In genomic region chr12:56104109-56104814, GRCh38 we compare ENCODE assay signal across 1 cellular context.
A peak's percentile ranks its signal among the peaks of the same experiment; 100 is the strongest.
TF ChIP-seq lines count a peak whose summit lies in the region.

Gene PA2G4 (plus strand): TSS chr12:56104559. CDS start chr12:56104738, 179 bp downstream.

TF ChIP-seq in GM12878, 131 proteins besides CTCF, POLR2A, EP300 and RAD21 (continued from another document and continues in another):
- TF ChIP-seq, protein P1, sequence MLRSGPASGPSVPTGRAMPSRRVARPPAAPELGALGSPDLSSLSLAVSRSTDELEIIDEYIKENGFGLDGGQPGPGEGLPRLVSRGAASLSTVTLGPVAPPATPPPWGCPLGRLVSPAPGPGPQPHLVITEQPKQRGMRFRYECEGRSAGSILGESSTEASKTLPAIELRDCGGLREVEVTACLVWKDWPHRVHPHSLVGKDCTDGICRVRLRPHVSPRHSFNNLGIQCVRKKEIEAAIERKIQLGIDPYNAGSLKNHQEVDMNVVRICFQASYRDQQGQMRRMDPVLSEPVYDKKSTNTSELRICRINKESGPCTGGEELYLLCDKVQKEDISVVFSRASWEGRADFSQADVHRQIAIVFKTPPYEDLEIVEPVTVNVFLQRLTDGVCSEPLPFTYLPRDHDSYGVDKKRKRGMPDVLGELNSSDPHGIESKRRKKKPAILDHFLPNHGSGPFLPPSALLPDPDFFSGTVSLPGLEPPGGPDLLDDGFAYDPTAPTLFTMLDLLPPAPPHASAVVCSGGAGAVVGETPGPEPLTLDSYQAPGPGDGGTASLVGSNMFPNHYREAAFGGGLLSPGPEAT (IDR thresholded peaks at IDR 0.05; ENCODE audit: low read depth) = peak; percentile 98
- TF ChIP-seq ZZZ3 (IDR thresholded peaks at IDR 0.05; ENCODE audit: control insufficient read depth, insufficient read length, low read depth) (no peak), SMAD5 (IDR thresholded peaks at IDR 0.05; ENCODE audit: low read depth) (peak; percentile 76; the same call in 1 of the 2 replicates), RCOR1 (conservative IDR thresholded peaks at IDR 0.05; ENCODE audit: low read depth, low read length) (no peak), BHLHE40 (IDR thresholded peaks at IDR 0.05; ENCODE audit: borderline replicate concordance in 1 of 2, low read depth in 2 of 2, low read length in 1 of 2) (peak; percentile 54 to 80; a peak in 3 of 4 replicates), CREB1 (IDR thresholded peaks at IDR 0.05; ENCODE audit: low read depth) (peak; percentile 79; the same call in 1 of the 2 replicates), SMAD1 (IDR thresholded peaks at IDR 0.05; ENCODE audit: low read depth, partially characterized antibody) (no peak), JUNB (IDR thresholded peaks at IDR 0.05) (no peak), NRF1 (conservative IDR thresholded peaks at IDR 0.05; ENCODE audit: low read depth, low read length) (0 out of 2 replicates have a peak, but pooled peaks have one; percentile 24), E2F8 (IDR thresholded peaks at IDR 0.05; ENCODE audit: low read depth, partially characterized antibody) (no peak), SIX5 (IDR thresholded peaks at IDR 0.05; ENCODE audit: low read depth, low read length, severe bottlenecking) (peak; percentile 93), RELA (IDR thresholded peaks at IDR 0.05; ENCODE audit: borderline replicate concordance, partially characterized antibody) (no peak), EED (IDR thresholded peaks at IDR 0.05; ENCODE audit: low read depth) (peak; percentile 99), ZBTB4 (CRISPR knock-in tag; IDR thresholded peaks at IDR 0.05) (no peak), SMARCA5 (IDR thresholded peaks at IDR 0.05) (no peak), POU2F2 (IDR thresholded peaks at IDR 0.05; ENCODE audit: borderline replicate concordance, low read depth, low read length) (peak; percentile 66; the same call in 2 of the 3 replicates), REST (IDR thresholded peaks at IDR 0.05; ENCODE audit: low read depth, low read length) (no peak), MTA2 (IDR thresholded peaks at IDR 0.05; ENCODE audit: low read depth) (no peak), SREBF2 (IDR thresholded peaks at IDR 0.05; ENCODE audit: low read length) (no peak), WRNIP1 (IDR thresholded peaks at IDR 0.05; ENCODE audit: borderline replicate concordance, low read depth, low read length) (no peak), YBX1 (IDR thresholded peaks at IDR 0.05) (no peak), RBBP5 (conservative IDR thresholded peaks at IDR 0.05) (no peak), CBX3 (IDR thresholded peaks at IDR 0.05; ENCODE audit: borderline replicate concordance, low read depth) (no peak), BMI1 (IDR thresholded peaks at IDR 0.05; ENCODE audit: borderline replicate concordance) (no peak), SUZ12 (IDR thresholded peaks at IDR 0.05; ENCODE audit: unreplicated experiment) (no peak), CUX1 (IDR thresholded peaks at IDR 0.05; ENCODE audit: insufficient replicate concordance, low read depth, low read length) (no peak), ZNF274 (IDR thresholded peaks at IDR 0.05; ENCODE audit: insufficient read depth, insufficient read length) (no peak), CHD1 (IDR thresholded peaks at IDR 0.05; ENCODE audit: low read depth, low read length) (no peak)
- TF ChIP-seq, protein P2, sequence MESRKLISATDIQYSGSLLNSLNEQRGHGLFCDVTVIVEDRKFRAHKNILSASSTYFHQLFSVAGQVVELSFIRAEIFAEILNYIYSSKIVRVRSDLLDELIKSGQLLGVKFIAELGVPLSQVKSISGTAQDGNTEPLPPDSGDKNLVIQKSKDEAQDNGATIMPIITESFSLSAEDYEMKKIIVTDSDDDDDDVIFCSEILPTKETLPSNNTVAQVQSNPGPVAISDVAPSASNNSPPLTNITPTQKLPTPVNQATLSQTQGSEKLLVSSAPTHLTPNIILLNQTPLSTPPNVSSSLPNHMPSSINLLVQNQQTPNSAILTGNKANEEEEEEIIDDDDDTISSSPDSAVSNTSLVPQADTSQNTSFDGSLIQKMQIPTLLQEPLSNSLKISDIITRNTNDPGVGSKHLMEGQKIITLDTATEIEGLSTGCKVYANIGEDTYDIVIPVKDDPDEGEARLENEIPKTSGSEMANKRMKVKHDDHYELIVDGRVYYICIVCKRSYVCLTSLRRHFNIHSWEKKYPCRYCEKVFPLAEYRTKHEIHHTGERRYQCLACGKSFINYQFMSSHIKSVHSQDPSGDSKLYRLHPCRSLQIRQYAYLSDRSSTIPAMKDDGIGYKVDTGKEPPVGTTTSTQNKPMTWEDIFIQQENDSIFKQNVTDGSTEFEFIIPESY (IDR thresholded peaks at IDR 0.05) = no peak
- TF ChIP-seq, protein P3, sequence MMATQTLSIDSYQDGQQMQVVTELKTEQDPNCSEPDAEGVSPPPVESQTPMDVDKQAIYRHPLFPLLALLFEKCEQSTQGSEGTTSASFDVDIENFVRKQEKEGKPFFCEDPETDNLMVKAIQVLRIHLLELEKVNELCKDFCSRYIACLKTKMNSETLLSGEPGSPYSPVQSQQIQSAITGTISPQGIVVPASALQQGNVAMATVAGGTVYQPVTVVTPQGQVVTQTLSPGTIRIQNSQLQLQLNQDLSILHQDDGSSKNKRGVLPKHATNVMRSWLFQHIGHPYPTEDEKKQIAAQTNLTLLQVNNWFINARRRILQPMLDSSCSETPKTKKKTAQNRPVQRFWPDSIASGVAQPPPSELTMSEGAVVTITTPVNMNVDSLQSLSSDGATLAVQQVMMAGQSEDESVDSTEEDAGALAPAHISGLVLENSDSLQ (IDR thresholded peaks at IDR 0.05) = peak; percentile 5; the same call in 1 of the 2 replicates
- TF ChIP-seq, protein P4, sequence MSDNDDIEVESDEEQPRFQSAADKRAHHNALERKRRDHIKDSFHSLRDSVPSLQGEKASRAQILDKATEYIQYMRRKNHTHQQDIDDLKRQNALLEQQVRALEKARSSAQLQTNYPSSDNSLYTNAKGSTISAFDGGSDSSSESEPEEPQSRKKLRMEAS (IDR thresholded peaks at IDR 0.05; ENCODE audit: low read depth, low read length) = peak; percentile 80
- TF ChIP-seq, protein P5, sequence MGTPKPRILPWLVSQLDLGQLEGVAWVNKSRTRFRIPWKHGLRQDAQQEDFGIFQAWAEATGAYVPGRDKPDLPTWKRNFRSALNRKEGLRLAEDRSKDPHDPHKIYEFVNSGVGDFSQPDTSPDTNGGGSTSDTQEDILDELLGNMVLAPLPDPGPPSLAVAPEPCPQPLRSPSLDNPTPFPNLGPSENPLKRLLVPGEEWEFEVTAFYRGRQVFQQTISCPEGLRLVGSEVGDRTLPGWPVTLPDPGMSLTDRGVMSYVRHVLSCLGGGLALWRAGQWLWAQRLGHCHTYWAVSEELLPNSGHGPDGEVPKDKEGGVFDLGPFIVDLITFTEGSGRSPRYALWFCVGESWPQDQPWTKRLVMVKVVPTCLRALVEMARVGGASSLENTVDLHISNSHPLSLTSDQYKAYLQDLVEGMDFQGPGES (IDR thresholded peaks at IDR 0.05) = no peak
- TF ChIP-seq, protein P6, sequence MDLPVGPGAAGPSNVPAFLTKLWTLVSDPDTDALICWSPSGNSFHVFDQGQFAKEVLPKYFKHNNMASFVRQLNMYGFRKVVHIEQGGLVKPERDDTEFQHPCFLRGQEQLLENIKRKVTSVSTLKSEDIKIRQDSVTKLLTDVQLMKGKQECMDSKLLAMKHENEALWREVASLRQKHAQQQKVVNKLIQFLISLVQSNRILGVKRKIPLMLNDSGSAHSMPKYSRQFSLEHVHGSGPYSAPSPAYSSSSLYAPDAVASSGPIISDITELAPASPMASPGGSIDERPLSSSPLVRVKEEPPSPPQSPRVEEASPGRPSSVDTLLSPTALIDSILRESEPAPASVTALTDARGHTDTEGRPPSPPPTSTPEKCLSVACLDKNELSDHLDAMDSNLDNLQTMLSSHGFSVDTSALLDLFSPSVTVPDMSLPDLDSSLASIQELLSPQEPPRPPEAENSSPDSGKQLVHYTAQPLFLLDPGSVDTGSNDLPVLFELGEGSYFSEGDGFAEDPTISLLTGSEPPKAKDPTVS (IDR thresholded peaks at IDR 0.05; ENCODE audit: low read depth, low read length) = no peak
